In genomic region chr7:55032069-55032699, GRCh38 we compare ENCODE assay signal across 29 cellular contexts. TPM values are rescaled to one million over a fixed set of nuclear protein-coding genes. Genes with fewer than 3 reads are reported as not detected.
DNase-seq lines count a peak whose midpoint lies in the region; ATAC-seq, FAIRE-seq and TF ChIP-seq lines count a peak whose summit lies in the region.
"Had no signal": no experiment of that assay in that cellular context is flagged by ENCODE, and none has a peak within 500 bp of the region (broad histone marks: within the 10 kb centered on the region; RNA-seq: fewer than 3 reads in every experiment).

No MANE protein-coding gene starts in this region.

- H3K36me3 Mint-ChIP-seq in WTC11: no peaks in the 10 kb centered on the region
- H3K36me3 Mint-ChIP-seq: CD8-positive, alpha-beta T cell; IgD-negative memory B cell; stimulated activated naive B cell treated with anti-CD40 and anti-IgM and Interleukin-4, amounts not matched to agents 10 μg/mL and 1 μg/mL and 100 μg/mL, for 72 hours had no signal

- H3K9me2 ChIP-seq in SK-N-SH: no peaks in the 10 kb centered on the region

- H4K20me1 ChIP-seq in SK-N-SH (ENCODE audit: insufficient read depth) (peaks cover 96% of the 10 kb centered on the region), keratinocyte (ENCODE audit: control insufficient read depth, extremely low read depth, insufficient read depth, low read length) (peaks cover 49% of the 10 kb centered on the region)

- H3K27ac ChIP-seq in SK-N-SH (ENCODE audit: low read depth in 2 of 2, low read length in 1 of 2) (peak overlapping the region in 1 of 2 experiments; percentile 42; a peak in 1 of 4 replicates), keratinocyte (ENCODE audit: control insufficient read depth, insufficient read depth, low read length) (peak overlapping the region; percentile 19), subcutaneous abdominal adipose tissue (ENCODE audit: low read depth, low read length) (peak overlapping the region; percentile 9)
- H3K27ac ChIP-seq: uterus had no signal

- no peaks in the 10 kb centered on the region for H3K9me3 Mint-ChIP-seq in WTC11
- H3K9me3 Mint-ChIP-seq: CD8-positive, alpha-beta T cell; dendritic cell treated with granulocyte-macrophage colony-stimulating factor and Interleukin-4, amounts not matched to agents 40 ng/mL and 50 ng/mL, for 4 days; IgD-negative memory B cell; nephron; stimulated activated naive B cell treated with anti-CD40 and anti-IgM and Interleukin-4, amounts not matched to agents 10 μg/mL and 1 μg/mL and 100 μg/mL, for 72 hours had no signal

- no peaks in the 10 kb centered on the region for H3K27me3 Mint-ChIP-seq in WTC11 (ENCODE audit: low read depth)
- H3K27me3 Mint-ChIP-seq: dendritic cell treated with granulocyte-macrophage colony-stimulating factor and Interleukin-4, amounts not matched to agents 40 ng/mL and 50 ng/mL, for 4 days had no signal

- no peak for FAIRE-seq in keratinocyte (lab: Jason Lieb, UNC)
- FAIRE-seq: GM12891 had no signal

- H3K4me1 Mint-ChIP-seq in WTC11: no peaks in the 10 kb centered on the region
- H3K4me1 Mint-ChIP-seq: IgD-negative memory B cell; stimulated activated naive B cell treated with anti-CD40 and anti-IgM and Interleukin-4, amounts not matched to agents 10 μg/mL and 1 μg/mL and 100 μg/mL, for 72 hours; T-helper 17 cell had no signal

- dilution Hi-C loops in keratinocyte (cut with MboI; ENCODE audit: extremely low pct_ligation_motif_present, low sequenced_read_pairs): no loop called here

- H3K4me1 ChIP-seq in SK-N-SH (ENCODE audit: control insufficient read depth in 1 of 2, insufficient read depth in 2 of 2, low read depth in 1 of 2, low read length in 1 of 2): peaks cover 9 to 31% of the 10 kb centered on the region in 2 experiments
- H3K4me1 ChIP-seq in keratinocyte (ENCODE audit: control insufficient read depth, extremely low read depth, insufficient read depth, low read length): peaks cover 50% of the 10 kb centered on the region
- peaks cover 0 to 35% (median 11%) of the 10 kb centered on the region in 5 donors for H3K4me1 ChIP-seq in subcutaneous abdominal adipose tissue (ENCODE audit: control insufficient read depth in 5 of 5, insufficient read depth in 5 of 5, low read length in 5 of 5)

- 91% methylated on average over 9 of the region's 9 CpGs for WGBS in SK-N-SH (ENCODE audit: low lambda C conversion rate)

- no peak overlapping the region for H3K27ac Mint-ChIP-seq in WTC11
- H3K27ac Mint-ChIP-seq: activated T-cell treated with anti-CD3 and anti-CD28 coated beads, Interleukin-2, amount 50 U/mL, for 72 hours; CD8-positive, alpha-beta T cell; dendritic cell treated with granulocyte-macrophage colony-stimulating factor and Interleukin-4, amounts not matched to agents 40 ng/mL and 50 ng/mL, for 4 days; IgD-negative memory B cell; stimulated activated naive B cell treated with anti-CD40 and anti-IgM and Interleukin-4, amounts not matched to agents 10 μg/mL and 1 μg/mL and 100 μg/mL, for 72 hours; T-helper 17 cell had no signal

- H3F3A ChIP-seq in SK-N-SH (replicated peaks; ENCODE audit: insufficient read depth): peaks cover 18% of the 10 kb centered on the region

- H3K36me3 ChIP-seq in SK-N-SH (replicated peaks in 1 of 2; ENCODE audit: control insufficient read depth in 1 of 2, insufficient read depth in 2 of 2, low read length in 1 of 2): peaks cover 0 to 29% of the 10 kb centered on the region in 2 experiments
- H3K36me3 ChIP-seq in keratinocyte (ENCODE audit: control insufficient read depth in 2 of 2, extremely low read depth in 1 of 2, insufficient read depth in 2 of 2, low read length in 2 of 2): peaks cover 21 to 28% of the 10 kb centered on the region in 2 experiments
- peaks cover 0 to 3% (median 0%) of the 10 kb centered on the region in 5 donors for H3K36me3 ChIP-seq in subcutaneous abdominal adipose tissue (ENCODE audit: control insufficient read depth in 5 of 5, insufficient read depth in 5 of 5, low read length in 5 of 5)
- H3K36me3 ChIP-seq: suprapubic skin, uterus had no signal

- DNase-seq in EL (peak; percentile 56), SK-N-SH (no peak), keratinocyte (ENCODE audit: low read depth, low spot score) (no peak), WTC11 (ENCODE audit: low spot score) (no peak), SKM-1 treated with dmso at 0.1 percent for 144 hours (lab: John Stamatoyannopoulos, UW; ENCODE audit: unreplicated experiment) (no peak), hippocampal formation (lab: John Stamatoyannopoulos, UW) (no peak), NCI-H2107 (lab: John Stamatoyannopoulos, UW) (no peak)
- DNase-seq: ACHN; activated CD4-positive, alpha-beta T cell treated with anti-CD3 and anti-CD28 coated beads, Interleukin-2, amount 50 U/mL, for 48 hours; activated T-cell treated with anti-CD3 and anti-CD28 coated beads, Interleukin-2, amount 50 U/mL, for 72 hours; BE2C; CD8-positive, alpha-beta T cell; central memory CD4-positive, alpha-beta T cell; foreskin melanocyte; NCI-H1048; NCI-H82; stimulated activated naive B cell treated with anti-CD40 and anti-IgM and Interleukin-4, amounts not matched to agents 10 μg/mL and 1 μg/mL and 100 μg/mL, for 72 hours; T-helper 17 cell; uterus had no signal

- TF ChIP-seq EP300 in SK-N-SH (IDR thresholded peaks at IDR 0.05; ENCODE audit: borderline replicate concordance in 1 of 2, low read depth in 1 of 2, low read length in 1 of 2): no peak

- H2AFZ ChIP-seq in SK-N-SH (ENCODE audit: low read depth): no peak overlapping the region
- H2AFZ ChIP-seq in keratinocyte (ENCODE audit: control insufficient read depth, low read length): no peak overlapping the region

- H3K79me2 ChIP-seq in SK-N-SH (ENCODE audit: insufficient read depth) (peaks cover 99% of the 10 kb centered on the region), keratinocyte (ENCODE audit: control insufficient read depth, insufficient read depth, low read length) (peaks cover 99% of the 10 kb centered on the region)

- H3K9me1 ChIP-seq in keratinocyte (ENCODE audit: control insufficient read depth, extremely low read depth, insufficient read depth, low read length): peaks cover 7% of the 10 kb centered on the region

- ATAC-seq in WTC11: no peak
- ATAC-seq: activated CD4-positive, CD25-positive, alpha-beta regulatory T cell treated with anti-CD3 and anti-CD28 coated beads, Interleukin-2, amount 50 U/mL, for 24 hours; activated T-cell treated with anti-CD3 and anti-CD28 coated beads, Interleukin-2, amount 50 U/mL, for 72 hours; CD8-positive, alpha-beta T cell; HCT116; stimulated activated naive B cell treated with anti-CD40 and anti-IgM and Interleukin-4, amounts not matched to agents 10 μg/mL and 1 μg/mL and 100 μg/mL, for 72 hours; T-helper 17 cell had no signal

- no peak overlapping the region for H3K9ac ChIP-seq in SK-N-SH
- no peak overlapping the region for H3K9ac ChIP-seq in keratinocyte (ENCODE audit: control insufficient read depth, extremely low read depth, insufficient read depth, low read length)
- H3K9ac ChIP-seq in subcutaneous abdominal adipose tissue (ENCODE audit: low read length in 5 of 5): peak overlapping the region in 1 of 5 donors; percentile 10

- POLR2A ChIA-PET in SK-N-SH (lab: Yijun Ruan, JAX): no interaction called here
- POLR2A ChIA-PET in WTC11 (lab: Charles Lee): no interaction called here

- CTCF ChIA-PET in SK-N-SH (lab: Yijun Ruan, JAX) (no interaction called here), WTC11 (lab: Charles Lee) (no interaction called here)

- no peak overlapping the region for H3K4me3 Mint-ChIP-seq in WTC11
- H3K4me3 Mint-ChIP-seq: activated T-cell treated with anti-CD3 and anti-CD28 coated beads, Interleukin-2, amount 50 U/mL, for 72 hours; CD8-positive, alpha-beta T cell; dendritic cell treated with granulocyte-macrophage colony-stimulating factor and Interleukin-4, amounts not matched to agents 40 ng/mL and 50 ng/mL, for 4 days; IgD-negative memory B cell; nephron; stimulated activated naive B cell treated with anti-CD40 and anti-IgM and Interleukin-4, amounts not matched to agents 10 μg/mL and 1 μg/mL and 100 μg/mL, for 72 hours; T-helper 17 cell had no signal

- no peak for TF ChIP-seq CTCF in SK-N-SH (IDR thresholded peaks at IDR 0.05)
- TF ChIP-seq CTCF in keratinocyte (optimal IDR thresholded peaks at IDR 0.05 in 1 of 3, IDR thresholded peaks at IDR 0.05 in 1 of 3, conservative IDR thresholded peaks at IDR 0.05 in 1 of 3; ENCODE audit: extremely low read depth in 1 of 3, insufficient read depth in 2 of 3, low read length in 3 of 3): no peak
- TF ChIP-seq CTCF in WTC11 (IDR thresholded peaks at IDR 0.05): no peak

- peak overlapping the region; percentile 2 for H3K4me2 ChIP-seq in SK-N-SH
- no peak overlapping the region for H3K4me2 ChIP-seq in keratinocyte (ENCODE audit: control insufficient read depth, extremely low read depth, insufficient read depth, low read depth, low read length)

- no peaks in the 10 kb centered on the region for H3K9me3 ChIP-seq in SK-N-SH
- H3K9me3 ChIP-seq in keratinocyte (ENCODE audit: control insufficient read depth, low read depth, low read length): no peaks in the 10 kb centered on the region
- no peaks in the 10 kb centered on the region for H3K9me3 ChIP-seq in subcutaneous abdominal adipose tissue (ENCODE audit: control insufficient read depth in 5 of 5, low read length in 5 of 5)
- H3K9me3 ChIP-seq: BE2C, suprapubic skin, uterus had no signal

- H3K4me3 ChIP-seq in SK-N-SH (ENCODE audit: low read depth in 2 of 2, low read length in 1 of 2): no peak overlapping the region
- no peak overlapping the region for H3K4me3 ChIP-seq in keratinocyte (ENCODE audit: control insufficient read depth in 2 of 3, extremely low read depth in 1 of 3, insufficient read depth in 2 of 3, low read depth in 1 of 3, low read length in 3 of 3)
- H3K4me3 ChIP-seq in subcutaneous abdominal adipose tissue (ENCODE audit: low read depth in 1 of 5, low read length in 5 of 5): no peak overlapping the region
- H3K4me3 ChIP-seq: lung, skin epidermis, suprapubic skin, uterus had no signal

- no peaks in the 10 kb centered on the region for H3K27me3 ChIP-seq in SK-N-SH (ENCODE audit: insufficient read depth)
- H3K27me3 ChIP-seq in keratinocyte (ENCODE audit: control insufficient read depth, extremely low read depth, insufficient read depth, low read length): no peaks in the 10 kb centered on the region
- H3K27me3 ChIP-seq in subcutaneous abdominal adipose tissue (ENCODE audit: control insufficient read depth in 5 of 5, insufficient read depth in 4 of 5, low read length in 5 of 5): no peaks in the 10 kb centered on the region
- H3K27me3 ChIP-seq: BE2C, suprapubic skin, uterus had no signal

- TF ChIP-seq RAD21 in SK-N-SH (IDR thresholded peaks at IDR 0.05; ENCODE audit: low read length): no peak

RNA-seq across cellular contexts. Expression of gene EGFR, which starts 13.4 kb away (rescaled TPM):
- polyA plus RNA-seq in SK-N-SH (2012; rRNA removed): 30.7 and 37.6 TPM in 2 replicates
- 28.1 and 35.5 TPM in 2 replicates for polyA plus RNA-seq in SK-N-SH (2012; cell fraction: cytosol; rRNA removed)
- 63.1 and 73.2 TPM in 2 replicates for polyA plus RNA-seq in SK-N-SH (2012; cell fraction: nucleus; rRNA removed)
- polyA plus RNA-seq in keratinocyte: 109 to 159 TPM (median 120 TPM) in 3 replicates
- polyA plus RNA-seq in keratinocyte (2011; ENCODE audit: low read depth): 54.6 TPM
- 58.5 and 79.5 TPM in 2 replicates for polyA plus RNA-seq in keratinocyte (2011; cell fraction: cytosol; rRNA removed)
- 351 and 352 TPM in 2 replicates for polyA plus RNA-seq in keratinocyte (2011; cell fraction: nucleus; rRNA removed)
- polyA plus RNA-seq in keratinocyte (2012; ENCODE audit: low replicate concordance): 75.7 and 124 TPM in 2 replicates
- 306 to 451 TPM (median 333 TPM) in 3 replicates for polyA minus RNA-seq in keratinocyte
- 216 TPM for polyA minus RNA-seq in keratinocyte (2011; cell fraction: cytosol; rRNA and poly(A)+ RNA removed)
- 624 and 980 TPM in 2 replicates for polyA minus RNA-seq in keratinocyte (2011; cell fraction: nucleus; rRNA and poly(A)+ RNA removed)
- 5.9 to 7.6 TPM (median 6.0 TPM) in 3 replicates for total RNA-seq in WTC11 (2021)
- total RNA-seq: CD8-positive, alpha-beta T cell; T-helper 17 cell had no signal
- polyA plus RNA-seq: IgD-negative memory B cell had no signal
